Comparison of ENCODE assay signal across 9 cellular contexts in genomic region chr16:89864421-89864820, GRCh38. TPM values are rescaled to one million over a fixed set of nuclear protein-coding genes. Genes with fewer than 3 reads are reported as not detected.
DNase-seq lines count a peak whose midpoint lies in the region; ATAC-seq and TF ChIP-seq lines count a peak whose summit lies in the region.
"Had no signal": no experiment of that assay in that cellular context is flagged by ENCODE, and none has a peak within 500 bp of the region (broad histone marks: within the 10 kb centered on the region; RNA-seq: fewer than 3 reads in every experiment).

No MANE protein-coding gene starts in this region.

- H3K4me3 ChIP-seq in BLaER1 treated with 17β-estradiol and CSF1 and Interleukin-3, amounts not matched to agents 10 nM and 100 nM: peak overlapping the region in 9 of 10 experiments; percentile 17 to 51 (median 39); a peak in 12 of 20 replicates

- peak; percentile 15 for ATAC-seq in HG02763 (IDR thresholded peaks at IDR 0.05; ENCODE audit: unreplicated experiment)
- ATAC-seq in HG03442 (IDR thresholded peaks at IDR 0.05; ENCODE audit: unreplicated experiment): no peak

- H3K27ac Mint-ChIP-seq in mesothelial cell of epicardium: peak overlapping the region; percentile 69

- no peak overlapping the region for H3K4me3 Mint-ChIP-seq in mesothelial cell of epicardium

- H3K4me1 Mint-ChIP-seq in mesothelial cell of epicardium: peaks cover 16% of the 10 kb centered on the region

- H3K36me3 Mint-ChIP-seq in mesothelial cell of epicardium: no peaks in the 10 kb centered on the region

- H4K20me1 ChIP-seq in BLaER1 treated with 17β-estradiol and CSF1 and Interleukin-3, amounts not matched to agents 10 nM and 100 nM: 0 out of 22 replicates have a peak, but pooled peaks cover 0 to 3% (median 0%) of the 10 kb centered on the region in 11 experiments

- no peaks in the 10 kb centered on the region for H3K27me3 Mint-ChIP-seq in mesothelial cell of epicardium (ENCODE audit: low read depth)

- H3K4me2 ChIP-seq in BLaER1 treated with 17β-estradiol and CSF1 and Interleukin-3, amounts not matched to agents 10 nM and 100 nM: peak overlapping the region; percentile 84 to 99 (median 93)

- no peaks in the 10 kb centered on the region for H3K27me3 ChIP-seq in BLaER1 treated with 17β-estradiol and CSF1 and Interleukin-3, amounts not matched to agents 10 nM and 100 nM

- H3K4me1 ChIP-seq in BLaER1 treated with 17β-estradiol and CSF1 and Interleukin-3, amounts not matched to agents 10 nM and 100 nM: peaks cover 40 to 57% (median 46%) of the 10 kb centered on the region in 10 experiments

- peak overlapping the region; percentile 43 to 90 (median 80); a peak in 21 of 22 replicates for H3K27ac ChIP-seq in BLaER1 treated with 17β-estradiol and CSF1 and Interleukin-3, amounts not matched to agents 10 nM and 100 nM
- peak overlapping the region; percentile 53 for H3K27ac ChIP-seq in angular gyrus (ENCODE audit: low read depth, low read length)

- H3K36me3 ChIP-seq in BLaER1 treated with 17β-estradiol and CSF1 and Interleukin-3, amounts not matched to agents 10 nM and 100 nM: peaks cover 0 to 12% (median 8%) of the 10 kb centered on the region in 11 experiments; a peak in 9 of 22 replicates

- peak overlapping the region; percentile 33 to 81 (median 71); a peak in 21 of 22 replicates for H3K9ac ChIP-seq in BLaER1 treated with 17β-estradiol and CSF1 and Interleukin-3, amounts not matched to agents 10 nM and 100 nM

- H3K9me3 Mint-ChIP-seq in mesothelial cell of epicardium: no peaks in the 10 kb centered on the region

- H3K9me3 ChIP-seq in BLaER1 treated with 17β-estradiol and CSF1 and Interleukin-3, amounts not matched to agents 10 nM and 100 nM (replicated peaks in 1 of 11): peaks cover 9 to 18% (median 13%) of the 10 kb centered on the region in 11 experiments

- DNase-seq in mesothelial cell of epicardium (ENCODE audit: low spot score in 2 of 2, unreplicated experiment in 2 of 2): no peak
- DNase-seq in nucleus accumbens (lab: John Stamatoyannopoulos, UW): no peak
- DNase-seq in stimulated activated CD4-positive, alpha-beta T cell treated with anti-CD3 and anti-CD28 coated beads, Interleukin-1b, Interleukin-23, amount 100 ng/mL, for 48 hours: no peak
- DNase-seq in effector CD8-positive, alpha-beta T cell (lab: John Stamatoyannopoulos, UW): no peak
- DNase-seq: NCI-H774 had no signal

- TF ChIP-seq CTCF in mesothelial cell of epicardium (IDR thresholded peaks at IDR 0.05; ENCODE audit: unreplicated experiment): no peak

RNA-seq across cellular contexts. Expression of gene TCF25, which starts 9.0 kb away (rescaled TPM):
- total RNA-seq in mesothelial cell of epicardium: 304 to 323 TPM (median 313 TPM) in 3 replicates

RNA-seq across cellular contexts. Expression of gene SPIRE2, which starts 36.1 kb away (rescaled TPM):
- total RNA-seq in mesothelial cell of epicardium: 4.9 to 6.8 TPM (median 5.5 TPM) in 3 replicates

RNA-seq across cellular contexts. Expression of gene FANCA, which starts 48.0 kb away (rescaled TPM):
- total RNA-seq in mesothelial cell of epicardium: 37.3 to 50.8 TPM (median 46.2 TPM) in 3 replicates

RNA-seq across cellular contexts. Expression of gene MC1R, which starts 54.2 kb away (rescaled TPM):
- total RNA-seq in mesothelial cell of epicardium: 6.7 to 7.5 TPM (median 7.5 TPM) in 3 replicates

RNA-seq across cellular contexts. Expression of gene TUBB3, which starts 58.7 kb away (rescaled TPM):
- total RNA-seq in mesothelial cell of epicardium: 24.5 to 26.4 TPM (median 24.7 TPM) in 3 replicates
